ENCODE assay signal across 18 cellular contexts in the genomic region with DNA sequence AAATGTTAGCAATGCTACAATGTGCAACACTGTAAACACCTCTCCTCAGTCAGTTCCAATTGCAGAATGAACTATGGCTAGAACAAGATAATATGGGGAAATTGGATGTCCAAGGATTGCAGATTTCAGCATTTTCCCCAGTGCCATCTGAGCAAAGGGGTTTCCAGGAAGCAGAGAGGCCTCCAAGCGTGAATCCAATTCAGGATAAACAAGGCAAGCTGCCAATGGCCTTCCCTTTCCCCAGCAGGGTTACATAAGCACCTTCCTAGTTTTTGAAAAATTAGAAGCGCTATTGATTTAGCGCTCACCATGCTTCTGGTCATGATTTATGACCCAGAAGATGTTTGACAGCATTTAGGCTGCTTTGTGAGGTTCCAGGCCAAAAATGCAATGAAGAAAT.
A peak's percentile ranks its signal among the peaks of the same experiment; 100 is the strongest.
DNase-seq lines count a peak whose midpoint lies in the region; ATAC-seq lines count a peak whose summit lies in the region.
"Had no signal": no experiment of that assay in that cellular context is flagged by ENCODE, and none has a peak within 500 bp of the region (broad histone marks: within the 10 kb centered on the region; RNA-seq: fewer than 3 reads in every experiment).

No MANE protein-coding gene starts in this region.

- DNase-seq in DMS153 treated with DMSO at 0.1 percent for 48 hours (lab: John Stamatoyannopoulos, UW; ENCODE audit: unreplicated experiment): peak; percentile 55
- peak; percentile 25 for DNase-seq in NCI-H1417 treated with DMSO at 0.1 percent for 48 hours (lab: John Stamatoyannopoulos, UW)
- DNase-seq in left lobe of liver (ENCODE audit: low spot score): peak; percentile 56
- no peak for DNase-seq in DMS53 treated with DMSO at 0.1 percent for 48 hours (lab: John Stamatoyannopoulos, UW; ENCODE audit: unreplicated experiment)
- no peak for DNase-seq in pons (ENCODE audit: low spot score)
- DNase-seq: activated CD4-positive, alpha-beta T cell treated with anti-CD3 and anti-CD28 coated beads, Interleukin-2, amount 10 ng/mL, durations not matched to agents 24 days and 14 days; endodermal cell; naive thymus-derived CD4-positive, alpha-beta T cell; NCI-H1930; stimulated activated CD4-positive, alpha-beta T cell treated with anti-CD3 and anti-CD28 coated beads, Interleukin-12 subunit alpha, Interleukin-12 subunit beta, amount 100 ng/mL, for 4 hours; stimulated activated naive CD4-positive, alpha-beta T cell treated with Interleukin-2 at 50 U/mL for 16 hours had no signal

- ATAC-seq in left lobe of liver (peak; percentile 89), HG02798 (IDR thresholded peaks at IDR 0.05; ENCODE audit: poor library complexity, unreplicated experiment) (no peak), HG03520 (IDR thresholded peaks at IDR 0.05; ENCODE audit: unreplicated experiment) (no peak)
- ATAC-seq: activated naive CD4-positive, alpha-beta T cell treated with anti-CD3 and anti-CD28 coated beads, Interleukin-2, amount 50 U/mL, for 72 hours; naive thymus-derived CD4-positive, alpha-beta T cell had no signal

- H3K27ac ChIP-seq in angular gyrus (ENCODE audit: low read depth, low read length): peak overlapping the region; percentile 24
- H3K27ac ChIP-seq: KMS-11, prostate gland, SK-N-MC had no signal

Comparison
In these comparisons a context has a peak if more than half of its experiments do, and no peak if none do; other contexts are left out.
1. DNase-seq: peak in DMS153 treated with DMSO at 0.1 percent for 48 hours (single experiment), NCI-H1417 treated with DMSO at 0.1 percent for 48 hours (single experiment) and left lobe of liver (single experiment); none in DMS53 treated with DMSO at 0.1 percent for 48 hours (single experiment) and pons (single experiment).